Comparison of ENCODE assay signal across 15 cellular contexts in genomic region chr20:18737140-18737539, GRCh38.
"Had no signal": no experiment of that assay in that cellular context is flagged by ENCODE, and none has a peak within 500 bp of the region (broad histone marks: within the 10 kb centered on the region; RNA-seq: fewer than 3 reads in every experiment).

No MANE protein-coding gene starts in this region.

- H3K36me3 ChIP-seq: ovary, tibial artery had no signal

- H3K27ac Mint-ChIP-seq: activated CD4-positive, alpha-beta T cell treated with anti-CD3 and anti-CD28 coated beads, Interleukin-2, amount 10 ng/mL, durations not matched to agents 24 days and 14 days; activated T-helper 2 cell treated with anti-CD3 and anti-CD28 coated beads, Interferon-gamma antibody, Interleukin-2, Interleukin-4, amounts not matched to agents 10 μg/mL and 5 μg/mL and 100 μg/mL, durations not matched to agents 14 hours and 24 hours and 36 hours; mesothelial cell of epicardium had no signal

- H3K4me1 Mint-ChIP-seq: activated CD4-positive, alpha-beta T cell treated with anti-CD3 and anti-CD28 coated beads, Interleukin-2, amount 10 ng/mL, durations not matched to agents 24 days and 14 days had no signal

- H3K27me3 ChIP-seq: ovary, tibial artery had no signal

- H3K9me3 ChIP-seq: ovary, tibial artery had no signal

- H3K4me3 Mint-ChIP-seq: activated CD4-positive, alpha-beta T cell treated with anti-CD3 and anti-CD28 coated beads, Interleukin-2, amount 10 ng/mL, durations not matched to agents 24 days and 14 days; mesothelial cell of epicardium; neural crest cell had no signal

- DNase-seq: activated CD4-positive, alpha-beta T cell treated with anti-CD3 and anti-CD28 coated beads, Interleukin-2, amount 10 ng/mL, durations not matched to agents 24 days and 14 days; activated CD4-positive, CD25-positive, alpha-beta regulatory T cell; activated CD8-positive, alpha-beta memory T cell treated with anti-CD3 and anti-CD28 coated beads for 24 hours; activated naive CD4-positive, alpha-beta T cell treated with anti-CD3 and anti-CD28 coated beads, Interleukin-2, amount 50 U/mL, for 16 hours; foreskin melanocyte; head of caudate nucleus; ovary; stimulated activated CD4-positive, alpha-beta T cell treated with anti-CD3 and anti-CD28 coated beads, Interleukin-12 subunit alpha, Interleukin-12 subunit beta, amount 100 ng/mL, for 4 hours; stimulated activated naive CD4-positive, alpha-beta T cell; tibial artery had no signal

- FAIRE-seq: endothelial cell of umbilical vein had no signal

- H3K36me3 Mint-ChIP-seq: mesothelial cell of epicardium had no signal

- H3K4me3 ChIP-seq: coronary artery, ovary, tibial artery had no signal

- H3K27me3 Mint-ChIP-seq: activated CD4-positive, alpha-beta T cell treated with anti-CD3 and anti-CD28 coated beads, Interleukin-2, amount 10 ng/mL, durations not matched to agents 24 days and 14 days had no signal

- H3K9me3 Mint-ChIP-seq: activated CD4-positive, alpha-beta T cell treated with anti-CD3 and anti-CD28 coated beads, Interleukin-2, amount 10 ng/mL, durations not matched to agents 24 days and 14 days; activated T-helper 2 cell treated with anti-CD3 and anti-CD28 coated beads, Interferon-gamma antibody, Interleukin-2, Interleukin-4, amounts not matched to agents 10 μg/mL and 5 μg/mL and 100 μg/mL, durations not matched to agents 14 hours and 24 hours and 36 hours; mesothelial cell of epicardium; neural crest cell had no signal

- H3K27ac ChIP-seq: coronary artery, tibial artery had no signal
